In genomic region chr3:57758686-57759085, GRCh38 we compare ENCODE assay signal across 10 cellular contexts. TPM values are rescaled to one million over a fixed set of nuclear protein-coding genes. Genes with fewer than 3 reads are reported as not detected.
A peak's percentile ranks its signal among the peaks of the same experiment; 100 is the strongest.
DNase-seq lines count a peak whose midpoint lies in the region; ATAC-seq and TF ChIP-seq lines count a peak whose summit lies in the region.
"Had no signal": no experiment of that assay in that cellular context is flagged by ENCODE, and none has a peak within 500 bp of the region (broad histone marks: within the 10 kb centered on the region; RNA-seq: fewer than 3 reads in every experiment).

No MANE protein-coding gene starts in this region.

- no peak overlapping the region for H2BK15ac ChIP-seq in H9 (ENCODE audit: low read depth, low read length)

- H3K27me3 ChIP-seq in H9 (ENCODE audit: insufficient read depth, low read length) (no peaks in the 10 kb centered on the region), sigmoid colon (no peaks in the 10 kb centered on the region), aorta (ENCODE audit: control insufficient read depth in 1 of 2, insufficient read depth in 2 of 2, low read length in 1 of 2) (no peaks in the 10 kb centered on the region)

- TF ChIP-seq CTCF in H9 (conservative IDR thresholded peaks at IDR 0.05) (no peak), sigmoid colon (IDR thresholded peaks at IDR 0.05) (no peak)

- no peak overlapping the region for H2BK120ac ChIP-seq in H9 (ENCODE audit: low read depth, low read length, poor library complexity, severe bottlenecking)

- no peak overlapping the region for H3K23ac ChIP-seq in H9 (ENCODE audit: insufficient read length, low read depth, low read length)

- H3K36me3 ChIP-seq in SK-N-MC (ENCODE audit: insufficient read depth, low read length) (no peaks in the 10 kb centered on the region; the same call in 1 of the 2 replicates), sigmoid colon (peaks cover 0 to 5% (median 0%) of the 10 kb centered on the region in 4 donors), aorta (ENCODE audit: control insufficient read depth in 1 of 2, insufficient read depth in 2 of 2, low read length in 1 of 2) (no peaks in the 10 kb centered on the region)

- no peaks in the 10 kb centered on the region for H4K20me1 ChIP-seq in H9 (ENCODE audit: control insufficient read depth, insufficient read depth, insufficient read length)

- H3K9ac ChIP-seq in H9 (ENCODE audit: extremely low read depth, insufficient read length, low read length) (no peak overlapping the region), SK-N-MC (ENCODE audit: insufficient read length) (peak overlapping the region; percentile 64)

- no peaks in the 10 kb centered on the region for H3K27me3 Mint-ChIP-seq in H9 (ENCODE audit: low read depth)

- H3T11ph ChIP-seq in H9 (ENCODE audit: low read length), result no peak overlapping the region

- no peak overlapping the region for H4K8ac ChIP-seq in H9 (replicated peaks; ENCODE audit: insufficient read length, low read depth, low read length)

- H3K9me3 Mint-ChIP-seq in H9, result peaks cover 0 to 3% of the 10 kb centered on the region in 2 experiments; a peak in 1 of 5 replicates

- no peak for TF ChIP-seq EP300 in sigmoid colon (IDR thresholded peaks at IDR 0.05)

- TF ChIP-seq POLR2A in sigmoid colon (IDR thresholded peaks at IDR 0.05), result no peak

- no peak overlapping the region for H2AFZ ChIP-seq in H9 (ENCODE audit: low read length)

- no peak overlapping the region for H2BK5ac ChIP-seq in H9 (ENCODE audit: insufficient read length, low read length)

- H3K9me3 ChIP-seq in H9 (ENCODE audit: control insufficient read depth, low read depth, low read length), result no peaks in the 10 kb centered on the region
- no peaks in the 10 kb centered on the region for H3K9me3 ChIP-seq in SK-N-MC (ENCODE audit: low read depth, low read length)
- H3K9me3 ChIP-seq in sigmoid colon, result no peaks in the 10 kb centered on the region
- no peaks in the 10 kb centered on the region for H3K9me3 ChIP-seq in aorta (ENCODE audit: control insufficient read depth, low read length)

- peak overlapping the region; percentile 92 for H3K4me2 ChIP-seq in H9 (ENCODE audit: insufficient read depth, insufficient read length, low read length)

- no peak overlapping the region for H3K27ac Mint-ChIP-seq in H9

- H3K23me2 ChIP-seq in H9 (ENCODE audit: insufficient read length, low read depth, low read length, poor library complexity, severe bottlenecking), result peaks cover 13% of the 10 kb centered on the region

- no peak overlapping the region for H2BK20ac ChIP-seq in H9 (ENCODE audit: low read depth, low read length, poor library complexity, severe bottlenecking)

- no peak overlapping the region for H3K18ac ChIP-seq in H9 (ENCODE audit: insufficient read length, low read depth, low read length)

- H3K4me1 ChIP-seq in H9 (ENCODE audit: insufficient read depth, low read length) (no peaks in the 10 kb centered on the region; the same call in 1 of the 2 replicates), sigmoid colon (peaks cover 0 to 52% (median 47%) of the 10 kb centered on the region in 4 donors), aorta (ENCODE audit: control insufficient read depth in 1 of 2, insufficient read depth in 2 of 2, low read length in 2 of 2) (peaks cover 0 to 4% of the 10 kb centered on the region in 2 donors)

- H3K14ac ChIP-seq in H9 (ENCODE audit: insufficient read depth, low read length), result no peak overlapping the region

- H3K4me1 Mint-ChIP-seq in H9, result peaks cover 25 to 31% of the 10 kb centered on the region in 2 experiments

- no peaks in the 10 kb centered on the region for H3K79me1 ChIP-seq in H9 (ENCODE audit: insufficient read depth, low read depth, low read length, poor library complexity, severe bottlenecking)

- H4K91ac ChIP-seq in H9 (ENCODE audit: insufficient read length, low read depth, low read length), result no peak overlapping the region

- intact Hi-C loops in sigmoid colon (cut with DNase I) (loop anchor here (5.0 kb wide), 1 partner anchor 201 kb away; the partner anchor contains the start of gene PDE12), aorta (cut with DNase I) (loop anchor here (5.0 kb wide), 2 partner anchors 66 to 531 kb away; partner anchors contain the start of genes APPL1 (in 1 of the 2) and DENND6A (in 1 of the 2))

- H3K4me3 ChIP-seq in SK-N-MC (peak overlapping the region; percentile 85), sigmoid colon (peak overlapping the region in 3 of 4 donors; percentile 3 to 96 (median 81)), aorta (ENCODE audit: low read length in 2 of 2) (no peak overlapping the region)

- no peak overlapping the region for H3K56ac ChIP-seq in H9 (ENCODE audit: insufficient read length, low read depth, low read length)

- no peak overlapping the region for H2AK5ac ChIP-seq in H9 (ENCODE audit: insufficient read length, low read length)

- DNase-seq in H9, result no peak
- no peak for DNase-seq in SK-N-MC (ENCODE audit: low read depth, low spot score)
- DNase-seq in fibroblast of peridontal ligament (ENCODE audit: extremely low read depth), result peak; percentile 57
- no peak for DNase-seq in sigmoid colon
- DNase-seq in aorta, result no peak
- no peak for DNase-seq in NCI-H2081 treated with DMSO at 0.1 percent for 48 hours (lab: John Stamatoyannopoulos, UW)
- DNase-seq: left colon, SHP77 had no signal

- peaks cover 16% of the 10 kb centered on the region; the same call in 1 of the 2 replicates for H3K79me2 ChIP-seq in H9 (ENCODE audit: insufficient read depth, low read length)

- ATAC-seq in HG03457 (IDR thresholded peaks at IDR 0.05; ENCODE audit: unreplicated experiment) (no peak), aorta (ENCODE audit: low FRiP score) (no peak)
- ATAC-seq: activated naive CD4-positive, alpha-beta T cell treated with anti-CD3 and anti-CD28 coated beads, Interleukin-2, amount 50 U/mL, for 72 hours; left colon had no signal

- peak overlapping the region; percentile 96 to 97; a peak in 4 of 5 replicates for H3K4me3 Mint-ChIP-seq in H9

- H3K36me3 Mint-ChIP-seq in H9 (ENCODE audit: insufficient read depth in 1 of 3, low read depth in 3 of 3), result peaks cover 16 to 37% (median 16%) of the 10 kb centered on the region in 3 experiments

- WGBS in H9 (ENCODE audit: extremely low coverage, insufficient read length, low lambda C conversion rate), result no CpG with 5 or more reads among the region's 2 CpGs
- 85 to 88% methylated on average over 2 of the region's 2 CpGs for WGBS in sigmoid colon, 2 donors
- 80 to 84% methylated on average over 2 of the region's 2 CpGs for WGBS in aorta, 2 donors

- no peak overlapping the region for H2BK12ac ChIP-seq in H9 (ENCODE audit: insufficient read length, low read depth, low read length)

- no peak overlapping the region for H4K5ac ChIP-seq in H9 (ENCODE audit: insufficient read length, low read depth, low read length)

- H3K27ac ChIP-seq in H9 (ENCODE audit: insufficient read length, low read depth, low read length) (no peak overlapping the region), SK-N-MC (no peak overlapping the region), sigmoid colon (peak overlapping the region in 2 of 4 donors; percentile 92 to 93), aorta (ENCODE audit: low read depth in 1 of 2, low read length in 2 of 2) (no peak overlapping the region)

- no peak overlapping the region for H3K4ac ChIP-seq in H9 (ENCODE audit: low read depth, low read length)

RNA-seq across cellular contexts. Expression of gene SLMAP, which starts 2.6 kb away (rescaled TPM):
- total RNA-seq in H9 (2021) (59.2 and 65.1 TPM in 2 replicates), sigmoid colon (100 to 1,000 TPM; 300 to 745 (median 456) TPM), aorta (100 to 1,000 TPM; 195 to 546 TPM)
- polyA plus RNA-seq in sigmoid colon (10 to 100 TPM; 28.2 to 32.7 (median 31.4) TPM), aorta (100 to 1,000 TPM in 1 of 2 donors, 10 to 100 TPM in 1; 81.4 to 145 TPM)

Comparison
In these comparisons a context has a peak if more than half of its experiments do, and no peak if none do; other contexts are left out.
1. H3K4me3 ChIP-seq: peak in SK-N-MC (single experiment) and sigmoid colon (3 of 4); none in aorta (0 of 2).